Comparison of ENCODE assay signal across 19 cellular contexts in genomic region chr16:14347706-14348105, GRCh38.
"Had no signal": no experiment of that assay in that cellular context is flagged by ENCODE, and none has a peak within 500 bp of the region (broad histone marks: within the 10 kb centered on the region; RNA-seq: fewer than 3 reads in every experiment).

No MANE protein-coding gene starts in this region.

- DNase-seq: activated B cell treated with CpG ODN at 0.5 μM for 24 hours; activated CD4-positive, alpha-beta T cell treated with anti-CD3 and anti-CD28 coated beads for 48 hours; activated CD8-positive, alpha-beta memory T cell treated with anti-CD3 and anti-CD28 coated beads, Interleukin-2, amount 50 U/mL, for 4 hours; activated CD8-positive, alpha-beta T cell treated with anti-CD3 and anti-CD28 coated beads for 36 hours; activated gamma-delta T cell treated with Interleukin-2 at 50 U/mL for 16 hours; brain microvascular endothelial cell; cortex of kidney; effector CD8-positive, alpha-beta T cell; foreskin keratinocyte; head of caudate nucleus; naive thymus-derived CD8-positive, alpha-beta T cell; pancreas; stimulated activated CD4-positive, alpha-beta T cell treated with anti-CD3 and anti-CD28 coated beads, Interleukin-4, amount 100 ng/mL, for 24 hours; stimulated activated CD8-positive, alpha-beta memory T cell treated with anti-CD3 and anti-CD28 coated beads, Interleukin-4, amount 100 ng/mL, for 48 hours; stimulated activated naive CD4-positive, alpha-beta T cell treated with Interleukin-2 at 50 U/mL for 16 hours; upper lobe of left lung had no signal

- H3K4me3 ChIP-seq: pancreas, skin epidermis, upper lobe of left lung had no signal

- H3K27me3 Mint-ChIP-seq: activated B cell treated with CpG ODN at 0.5 μM for 24 hours, memory B cell had no signal

- H3K9me3 ChIP-seq: pancreas, upper lobe of left lung had no signal

- H3K27me3 ChIP-seq: brain microvascular endothelial cell, foreskin keratinocyte, pancreas, upper lobe of left lung had no signal

- H3K27ac ChIP-seq: brain microvascular endothelial cell, foreskin keratinocyte, pancreas, skin epidermis, upper lobe of left lung had no signal

- H3K27ac Mint-ChIP-seq: activated B cell treated with CpG ODN at 0.5 μM for 24 hours; activated CD8-positive, alpha-beta T cell treated with anti-CD3 and anti-CD28 coated beads for 36 hours; activated naive CD8-positive, alpha-beta T cell; memory B cell had no signal

- H3K36me3 Mint-ChIP-seq: activated naive CD8-positive, alpha-beta T cell had no signal

- H3K4me3 Mint-ChIP-seq: activated B cell treated with CpG ODN at 0.5 μM for 24 hours; activated CD8-positive, alpha-beta T cell treated with anti-CD3 and anti-CD28 coated beads for 36 hours; activated naive CD8-positive, alpha-beta T cell; memory B cell; naive thymus-derived CD8-positive, alpha-beta T cell had no signal

- H3K36me3 ChIP-seq: brain microvascular endothelial cell, pancreas, upper lobe of left lung had no signal

- H3K4me1 ChIP-seq: foreskin keratinocyte, pancreas, upper lobe of left lung had no signal

- ATAC-seq: activated CD8-positive, alpha-beta T cell treated with anti-CD3 and anti-CD28 coated beads for 36 hours; foreskin keratinocyte; naive thymus-derived CD8-positive, alpha-beta T cell had no signal
